ENCODE assay signal across 34 cellular contexts in the genomic region with DNA sequence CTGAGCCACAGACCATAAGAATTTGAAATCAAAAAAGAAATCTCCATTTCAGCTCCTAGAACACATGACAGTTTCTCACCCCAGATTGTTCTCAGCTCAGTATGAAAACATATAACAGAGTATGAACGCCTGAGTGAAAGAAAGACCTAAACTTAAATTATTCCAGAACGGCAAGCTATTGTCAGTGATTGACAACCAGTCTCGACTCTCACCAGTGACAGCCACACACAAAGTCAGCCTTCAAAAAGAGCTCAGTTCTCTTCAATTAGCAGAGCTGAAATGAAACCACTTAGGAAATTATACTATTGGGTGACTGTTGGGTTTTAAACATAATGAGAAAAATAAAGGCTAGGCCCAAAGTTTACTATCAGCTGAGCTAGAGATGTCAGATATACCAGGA.
"Had no signal": no experiment of that assay in that cellular context is flagged by ENCODE, and none has a peak within 500 bp of the region (broad histone marks: within the 10 kb centered on the region; RNA-seq: fewer than 3 reads in every experiment).

No MANE protein-coding gene starts in this region.

- H3K36me3 ChIP-seq: MG63 had no signal

- H3K9me3 ChIP-seq: MG63 had no signal

- H3K4me3 ChIP-seq: MG63 had no signal

- H3K27me3 ChIP-seq: MG63 had no signal

- DNase-seq: Karpas-422, Kasumi-1, MG63, MM.1S, MV-4-11, NCI-H1048, NCI-H1092, NCI-H1092 treated with DMSO at 0.1 percent for 48 hours, NCI-H1105, NCI-H1105 treated with DMSO at 0.1 percent for 48 hours, NCI-H1417, NCI-H1417 treated with DMSO at 0.1 percent for 48 hours, NCI-H1436, NCI-H1436 treated with DMSO at 0.1 percent for 48 hours, NCI-H146, NCI-H1694, NCI-H1694 treated with DMSO at 0.1 percent for 48 hours, NCI-H187, NCI-H187 treated with DMSO at 0.1 percent for 48 hours, NCI-H1930, NCI-H2029, NCI-H2029 treated with DMSO at 0.1 percent for 48 hours, NCI-H2081, NCI-H2081 treated with DMSO at 0.1 percent for 48 hours, NCI-H2107, NCI-H2171, NCI-H2227 treated with DMSO at 0.1 percent for 48 hours, NCI-H226, NCI-H345, NCI-H446, NCI-H446 treated with DMSO at 0.1 percent for 48 hours, NCI-H510A, NCI-H510A treated with DMSO at 0.1 percent for 48 hours, NCI-H524 had no signal
